In genomic region chr10:59709472-59710125, GRCh38 we compare ENCODE assay signal across 1 cellular context.
TF ChIP-seq lines count a peak whose summit lies in the region.

SLC16A9 (minus strand) TSS chr10:59709850; CDS start chr10:59684291, 25,559 bp downstream.

TF ChIP-seq in K562, 482 proteins besides CTCF, POLR2A, EP300 and RAD21 (continued from another document and continues in another):
- 0 out of 2 replicates have a peak, but pooled peaks have one; percentile 10 for TF ChIP-seq ZBTB40 (IDR thresholded peaks at IDR 0.05)
- TF ChIP-seq ZBTB40 (CRISPR knock-in tag; IDR thresholded peaks at IDR 0.05) = no peak
- no peak for TF ChIP-seq ZNF318 (IDR thresholded peaks at IDR 0.05; ENCODE audit: borderline replicate concordance in 1 of 2, low read depth in 1 of 2)
- peak; percentile 76 for TF ChIP-seq EGR1 (conservative IDR thresholded peaks at IDR 0.05)
- peak; percentile 66 to 71 for TF ChIP-seq MAZ (CRISPR knock-in tag; conservative IDR thresholded peaks at IDR 0.05 in 1 of 2, IDR thresholded peaks at IDR 0.05 in 1 of 2)
- no peak for TF ChIP-seq SNIP1 (IDR thresholded peaks at IDR 0.05; ENCODE audit: low read depth)
- peak; percentile 94 for TF ChIP-seq KLF16 (IDR thresholded peaks at IDR 0.05)
- TF ChIP-seq CEBPG (CRISPR knock-in tag; IDR thresholded peaks at IDR 0.05) = peak; percentile 67
- TF ChIP-seq CEBPG (tag; conservative IDR thresholded peaks at IDR 0.05 in 1 of 2, IDR thresholded peaks at IDR 0.05 in 1 of 2) = peak; percentile 39 to 79; a peak in 3 of 4 replicates
- 0 out of 2 replicates have a peak, but pooled peaks have one; percentile 46 for TF ChIP-seq THRB (CRISPR knock-in tag; conservative IDR thresholded peaks at IDR 0.05)
- TF ChIP-seq VEZF1 (CRISPR knock-in tag; IDR thresholded peaks at IDR 0.05) = peak; percentile 82
- peak; percentile 58 to 63; a peak in 3 of 4 replicates for TF ChIP-seq NRF1 (conservative IDR thresholded peaks at IDR 0.05 in 1 of 2, IDR thresholded peaks at IDR 0.05 in 1 of 2)
- peak; percentile 85 for TF ChIP-seq ZBTB33 (CRISPR knock-in tag; IDR thresholded peaks at IDR 0.05)
- TF ChIP-seq LEF1 (IDR thresholded peaks at IDR 0.05) = peak; percentile 18; the same call in 1 of the 2 replicates
- no peak for TF ChIP-seq TEAD4 (IDR thresholded peaks at IDR 0.05; ENCODE audit: low read length)
- TF ChIP-seq TEAD4 (CRISPR knock-in tag; IDR thresholded peaks at IDR 0.05; ENCODE audit: borderline replicate concordance) = no peak
- TF ChIP-seq ZNF436 (CRISPR knock-in tag; IDR thresholded peaks at IDR 0.05) = no peak
- TF ChIP-seq HNRNPL (IDR thresholded peaks at IDR 0.05; ENCODE audit: low read depth, low read length) = 0 out of 2 replicates have a peak, but pooled peaks have one; percentile 45
- TF ChIP-seq MNT (conservative IDR thresholded peaks at IDR 0.05) = 0 out of 4 replicates have a peak, but pooled peaks of 1 of the 2 experiments have one; percentile 30
- TF ChIP-seq XRCC5 (IDR thresholded peaks at IDR 0.05; ENCODE audit: low read depth, low read length) = no peak
- TF ChIP-seq ZNF280B (CRISPR knock-in tag; IDR thresholded peaks at IDR 0.05) = 0 out of 2 replicates have a peak, but pooled peaks have one; percentile 32
- peak; percentile 47 for TF ChIP-seq FIP1L1 (IDR thresholded peaks at IDR 0.05; ENCODE audit: low read depth, low read length, poor library complexity, severe bottlenecking)
- TF ChIP-seq L3MBTL2 (IDR thresholded peaks at IDR 0.05) = 0 out of 2 replicates have a peak, but pooled peaks have one; percentile 9
- no peak for TF ChIP-seq PRMT5 (CRISPR knock-in tag; IDR thresholded peaks at IDR 0.05)
- 0 out of 2 replicates have a peak, but pooled peaks have one; percentile 20 for TF ChIP-seq BCOR (IDR thresholded peaks at IDR 0.05)
